Comparison of ENCODE assay signal across 21 cellular contexts in genomic region chr6:139895205-139895793, GRCh38.
A peak's percentile ranks its signal among the peaks of the same experiment; 100 is the strongest.
DNase-seq lines count a peak whose midpoint lies in the region; ATAC-seq, FAIRE-seq and TF ChIP-seq lines count a peak whose summit lies in the region.
"Had no signal": no experiment of that assay in that cellular context is flagged by ENCODE, and none has a peak within 500 bp of the region (broad histone marks: within the 10 kb centered on the region; RNA-seq: fewer than 3 reads in every experiment).

No MANE protein-coding gene starts in this region.

- H4K20me1 ChIP-seq in hepatocyte (ENCODE audit: insufficient read depth, poor library complexity, severe bottlenecking), result no peaks in the 10 kb centered on the region

- no peaks in the 10 kb centered on the region for H3K4me1 Mint-ChIP-seq in activated CD8-positive, alpha-beta T cell treated with anti-CD3 and anti-CD28 coated beads for 36 hours (ENCODE audit: low read depth)

- TF ChIP-seq EP300 in A549 (IDR thresholded peaks at IDR 0.05), result no peak

- CTCF ChIA-PET in A549 (lab: Yijun Ruan, JAX), result interaction anchor here (1.3 kb wide), 1 partner anchor 9 kb away, joined by 3 read pairs; no protein-coding TSS in a partner anchor
- CTCF ChIA-PET in activated CD8-positive, alpha-beta T cell treated with anti-CD3 and anti-CD28 coated beads for 36 hours (lab: Charles Lee), result interaction anchor here (0.6 kb wide), 1 partner anchor 320 kb away, joined by 3 read pairs; no protein-coding TSS in a partner anchor

- H3K27me3 Mint-ChIP-seq in activated CD8-positive, alpha-beta T cell treated with anti-CD3 and anti-CD28 coated beads for 36 hours, result no peaks in the 10 kb centered on the region

- POLR2A ChIA-PET in A549 (lab: Yijun Ruan, JAX), result no interaction called here
- POLR2A ChIA-PET in activated CD8-positive, alpha-beta T cell treated with anti-CD3 and anti-CD28 coated beads for 36 hours (lab: Charles Lee), result no interaction called here

- H3K9me3 ChIP-seq in A549 (no peaks in the 10 kb centered on the region), hepatocyte (ENCODE audit: low read depth) (no peaks in the 10 kb centered on the region)
- H3K9me3 ChIP-seq: ascending aorta, spleen had no signal

- H3K9me2 ChIP-seq in hepatocyte (replicated peaks; ENCODE audit: insufficient read depth), result no peaks in the 10 kb centered on the region

- TF ChIP-seq CTCF in A549 (IDR thresholded peaks at IDR 0.05), result no peak
- peak; percentile 7 for TF ChIP-seq CTCF in GM12864 (IDR thresholded peaks at IDR 0.05; ENCODE audit: low read depth, low read length, missing control alignments)
- peak; percentile 12 for TF ChIP-seq CTCF in bronchial epithelial cell (IDR thresholded peaks at IDR 0.05; ENCODE audit: insufficient read depth, low read length, severe bottlenecking)
- TF ChIP-seq CTCF in hepatocyte (IDR thresholded peaks at IDR 0.05; ENCODE audit: poor library complexity), result peak; percentile 21
- no peak for TF ChIP-seq CTCF in activated CD8-positive, alpha-beta T cell treated with anti-CD3 and anti-CD28 coated beads for 36 hours (IDR thresholded peaks at IDR 0.05)

- H3K27ac Mint-ChIP-seq in activated CD8-positive, alpha-beta T cell treated with anti-CD3 and anti-CD28 coated beads for 36 hours, result no peak overlapping the region

- no peak overlapping the region for H3K4me3 Mint-ChIP-seq in activated CD8-positive, alpha-beta T cell treated with anti-CD3 and anti-CD28 coated beads for 36 hours

- H3K27me3 ChIP-seq in bronchial epithelial cell (ENCODE audit: control insufficient read depth, insufficient read depth, low read length) (no peaks in the 10 kb centered on the region), hepatocyte (no peaks in the 10 kb centered on the region)
- H3K27me3 ChIP-seq: ascending aorta, spleen had no signal

- intact Hi-C loops in activated CD8-positive, alpha-beta T cell treated with anti-CD3 and anti-CD28 coated beads for 36 hours (cut with micrococcal nuclease), result no loop called here

- H3K4me1 ChIP-seq in A549, result no peaks in the 10 kb centered on the region
- no peaks in the 10 kb centered on the region for H3K4me1 ChIP-seq in hepatocyte (ENCODE audit: insufficient read depth)
- H3K4me1 ChIP-seq: ascending aorta, spleen had no signal

- WGBS in A549 (ENCODE audit: missing lambda C conversion rate), result 85% methylated on average over 1 of the region's 1 CpG
- 90% methylated on average over 1 of the region's 1 CpG for WGBS in hepatocyte (ENCODE audit: low lambda C conversion rate, missing lambda C conversion rate)

- FAIRE-seq in A549 (lab: Jason Lieb, UNC) (no peak), bronchial epithelial cell (lab: Jason Lieb, UNC) (no peak)

- no peak overlapping the region for H2AFZ ChIP-seq in hepatocyte

- TF ChIP-seq RAD21 in A549 (conservative IDR thresholded peaks at IDR 0.05 in 1 of 2, IDR thresholded peaks at IDR 0.05 in 1 of 2), result 0 out of 5 replicates have a peak, but pooled peaks of 1 of the 2 experiments have one; percentile 3

- H3K4me2 ChIP-seq in A549, result no peak overlapping the region
- H3K4me2 ChIP-seq in hepatocyte, result no peak overlapping the region

- H3K4me3 ChIP-seq in A549 (no peak overlapping the region), GM12864 (ENCODE audit: low read depth, low read length) (no peak overlapping the region), bronchial epithelial cell (ENCODE audit: low read depth, low read length) (no peak overlapping the region), hepatocyte (no peak overlapping the region)
- H3K4me3 ChIP-seq: ascending aorta, spleen had no signal

- H3K36me3 ChIP-seq in bronchial epithelial cell (ENCODE audit: control insufficient read depth, insufficient read depth, low read length) (no peaks in the 10 kb centered on the region), hepatocyte (replicated peaks; ENCODE audit: insufficient read depth, low read depth) (no peaks in the 10 kb centered on the region)
- H3K36me3 ChIP-seq: ascending aorta, spleen had no signal

- no peaks in the 10 kb centered on the region for H3K36me3 Mint-ChIP-seq in activated CD8-positive, alpha-beta T cell treated with anti-CD3 and anti-CD28 coated beads for 36 hours (ENCODE audit: low read depth)

- no peaks in the 10 kb centered on the region for H3K79me2 ChIP-seq in hepatocyte

- TF ChIP-seq POLR2A in A549 (IDR thresholded peaks at IDR 0.05; ENCODE audit: low read length), result no peak

- no peak for ATAC-seq in A549
- no peak for ATAC-seq in activated CD8-positive, alpha-beta T cell treated with anti-CD3 and anti-CD28 coated beads for 36 hours
- ATAC-seq in HG02610 (IDR thresholded peaks at IDR 0.05; ENCODE audit: unreplicated experiment), result no peak
- no peak for ATAC-seq in HG02973 (IDR thresholded peaks at IDR 0.05; ENCODE audit: unreplicated experiment)
- ATAC-seq: left cardiac atrium had no signal

- no peak for DNase-seq in A549 (ENCODE audit: low read depth in 1 of 2, low spot score in 1 of 2)
- no peak for DNase-seq in GM12864 (ENCODE audit: low read depth)
- DNase-seq in bronchial epithelial cell (ENCODE audit: low read depth), result no peak
- no peak for DNase-seq in hepatocyte (ENCODE audit: low spot score)
- no peak for DNase-seq in activated CD8-positive, alpha-beta T cell treated with anti-CD3 and anti-CD28 coated beads for 36 hours
- DNase-seq in glomerular visceral epithelial cell (ENCODE audit: extremely low spot score), result no peak
- DNase-seq: activated CD4-positive, alpha-beta T cell treated with anti-CD3 and anti-CD28 coated beads, Interleukin-2, amount 50 U/mL, for 48 hours; activated naive CD4-positive, alpha-beta T cell treated with Interleukin-2 at 50 U/mL for 16 hours; DMS79; foreskin melanocyte; Kasumi-1; left cardiac atrium; NCI-H510A treated with DMSO at 0.1 percent for 48 hours; SHP77 treated with DMSO at 0.1 percent for 48 hours; spleen; stimulated activated CD8-positive, alpha-beta memory T cell treated with anti-CD3 and anti-CD28 coated beads, Interleukin-4, amount 100 ng/mL, for 48 hours; T-helper 2 cell had no signal

- H3K27ac ChIP-seq in A549, result no peak overlapping the region
- no peak overlapping the region for H3K27ac ChIP-seq in hepatocyte
- H3K27ac ChIP-seq: ascending aorta, spleen, VCaP had no signal

- no peaks in the 10 kb centered on the region for H3K9me3 Mint-ChIP-seq in activated CD8-positive, alpha-beta T cell treated with anti-CD3 and anti-CD28 coated beads for 36 hours

TF ChIP-seq in A549, 52 proteins besides CTCF, POLR2A, EP300 and RAD21:
- no peak for TF ChIP-seq HOXA7 (CRISPR knock-in tag; IDR thresholded peaks at IDR 0.05)
- TF ChIP-seq TP53 (CRISPR knock-in tag; IDR thresholded peaks at IDR 0.05), result no peak
- 0 out of 3 replicates have a peak, but pooled peaks have one; percentile 19 for TF ChIP-seq SMC3 (IDR thresholded peaks at IDR 0.05)
- no peak for TF ChIP-seq ESRRA (IDR thresholded peaks at IDR 0.05; ENCODE audit: borderline replicate concordance, low read length)

Comparison
In these comparisons a context has a peak if more than half of its experiments do, and no peak if none do; other contexts are left out.
1. CTCF ChIP-seq: peak in GM12864 (single experiment), bronchial epithelial cell (single experiment) and hepatocyte (single experiment); none in A549 (single experiment) and activated CD8-positive, alpha-beta T cell treated with anti-CD3 and anti-CD28 coated beads for 36 hours (single experiment).